ENCODE assay signal across 1 cellular context in the genomic region with DNA sequence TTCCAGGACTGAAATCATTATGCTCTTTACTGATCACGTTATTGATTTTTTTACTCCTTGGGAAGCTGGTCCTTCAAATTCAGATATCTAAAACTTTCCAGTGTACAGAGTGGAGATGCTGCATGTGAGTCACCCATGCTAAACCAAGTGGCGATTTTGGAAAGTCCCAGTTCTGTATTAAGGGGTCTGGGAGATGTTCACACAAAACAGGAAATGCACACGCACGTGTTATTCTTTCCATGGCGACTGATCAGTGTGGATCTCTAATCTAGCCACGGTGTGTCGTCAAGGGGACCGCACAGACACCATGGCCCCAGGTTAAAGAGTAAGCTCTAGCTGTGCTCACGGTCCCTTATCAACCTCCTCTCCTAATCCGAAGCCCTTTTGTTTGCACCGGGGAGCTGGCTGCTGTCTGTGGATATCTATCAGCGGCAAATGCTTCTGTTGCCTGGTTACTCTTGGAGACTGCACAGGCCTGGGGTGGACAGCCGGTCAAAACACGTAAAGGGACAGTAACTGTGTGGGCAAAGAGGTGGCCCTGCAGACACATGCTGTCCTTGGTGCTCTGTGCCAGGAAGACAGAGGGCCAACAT.
TF ChIP-seq lines count a peak whose summit lies in the region.

No MANE protein-coding gene starts in this region.

TF ChIP-seq in H1, 55 proteins besides CTCF, POLR2A, EP300 and RAD21:
- TF ChIP-seq CEBPB (IDR thresholded peaks at IDR 0.05; ENCODE audit: low read depth, low read length) (no peak), SP2 (IDR thresholded peaks at IDR 0.05; ENCODE audit: low read length) (no peak), EZH2 (IDR thresholded peaks at IDR 0.05; ENCODE audit: low read depth, low read length, severe bottlenecking) (no peak), RFX5 (IDR thresholded peaks at IDR 0.05; ENCODE audit: borderline replicate concordance, low read depth, low read length) (no peak), HDAC6 (IDR thresholded peaks at IDR 0.05; ENCODE audit: low read depth, low read length) (no peak), FOSL1 (IDR thresholded peaks at IDR 0.05; ENCODE audit: insufficient read depth, low read depth, low read length) (no peak), TBP (IDR thresholded peaks at IDR 0.05; ENCODE audit: low read depth, low read length) (no peak), TAF7 (optimal IDR thresholded peaks at IDR 0.05; ENCODE audit: borderline replicate concordance, low read depth, low read length) (no peak), YY1 (IDR thresholded peaks at IDR 0.05; ENCODE audit: low read depth, low read length) (no peak), RBBP5 (IDR thresholded peaks at IDR 0.05; ENCODE audit: borderline replicate concordance, low read depth, low read length) (no peak), JUND (IDR thresholded peaks at IDR 0.05; ENCODE audit: low read length) (no peak), BRCA1 (IDR thresholded peaks at IDR 0.05; ENCODE audit: low read depth, low read length) (no peak), KDM1A (IDR thresholded peaks at IDR 0.05; ENCODE audit: borderline replicate concordance, low read length) (no peak), BCL11A (IDR thresholded peaks at IDR 0.05; ENCODE audit: low read depth in 2 of 2, low read length in 2 of 2) (no peak), TCF12 (IDR thresholded peaks at IDR 0.05; ENCODE audit: low read depth, low read length) (no peak), TAF1 (IDR thresholded peaks at IDR 0.05; ENCODE audit: low read depth, low read length) (no peak), RXRA (IDR thresholded peaks at IDR 0.05; ENCODE audit: insufficient read depth, low read depth, low read length) (no peak), CHD1 (IDR thresholded peaks at IDR 0.05; ENCODE audit: low read depth, low read length) (no peak), SP1 (IDR thresholded peaks at IDR 0.05; ENCODE audit: low read depth, low read length) (no peak)
- TF ChIP-seq, protein P1, sequence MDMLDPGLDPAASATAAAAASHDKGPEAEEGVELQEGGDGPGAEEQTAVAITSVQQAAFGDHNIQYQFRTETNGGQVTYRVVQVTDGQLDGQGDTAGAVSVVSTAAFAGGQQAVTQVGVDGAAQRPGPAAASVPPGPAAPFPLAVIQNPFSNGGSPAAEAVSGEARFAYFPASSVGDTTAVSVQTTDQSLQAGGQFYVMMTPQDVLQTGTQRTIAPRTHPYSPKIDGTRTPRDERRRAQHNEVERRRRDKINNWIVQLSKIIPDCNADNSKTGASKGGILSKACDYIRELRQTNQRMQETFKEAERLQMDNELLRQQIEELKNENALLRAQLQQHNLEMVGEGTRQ (IDR thresholded peaks at IDR 0.05; ENCODE audit: low read length): no peak
